Comparison of ENCODE assay signal across 26 cellular contexts in genomic region chr1:45669379-45669778, GRCh38. TPM values are rescaled to one million over a fixed set of nuclear protein-coding genes. Genes with fewer than 3 reads are reported as not detected.
DNase-seq lines count a peak whose midpoint lies in the region; ATAC-seq and TF ChIP-seq lines count a peak whose summit lies in the region.
"Had no signal": no experiment of that assay in that cellular context is flagged by ENCODE, and none has a peak within 500 bp of the region (broad histone marks: within the 10 kb centered on the region; RNA-seq: fewer than 3 reads in every experiment).

No MANE protein-coding gene starts in this region.

- H3K27me3 Mint-ChIP-seq in activated naive CD8-positive, alpha-beta T cell treated with anti-CD3 and anti-CD28 coated beads for 36 hours, result no peaks in the 10 kb centered on the region
- H3K27me3 Mint-ChIP-seq: activated B cell treated with CpG ODN at 0.5 μM for 24 hours, brain had no signal

- H3K36me3 ChIP-seq in fibroblast of lung (ENCODE audit: control insufficient read depth, insufficient read depth, low read length), result peaks cover under 1% of the 10 kb centered on the region
- H3K36me3 ChIP-seq in gastrocnemius medialis, result no peaks in the 10 kb centered on the region
- H3K36me3 ChIP-seq: left ventricle myocardium inferior had no signal

- H3K9ac ChIP-seq in fibroblast of lung (ENCODE audit: insufficient read depth, low read length), result no peak overlapping the region
- H3K9ac ChIP-seq: parathyroid adenoma had no signal

- ATAC-seq in gastrocnemius medialis (no peak), HG03025 (IDR thresholded peaks at IDR 0.05; ENCODE audit: low FRiP score, unreplicated experiment) (no peak), HG03280 (IDR thresholded peaks at IDR 0.05; ENCODE audit: unreplicated experiment) (no peak)
- ATAC-seq: natural killer cell, sciatic nerve had no signal

- no peaks in the 10 kb centered on the region for H4K20me1 ChIP-seq in fibroblast of lung (ENCODE audit: control insufficient read depth, extremely low read depth, insufficient read depth, low read length)

- DNase-seq in AG20443 (ENCODE audit: low spot score) (peak; percentile 44), M059J (ENCODE audit: low read depth) (peak; percentile 12), fibroblast of lung (ENCODE audit: low read depth in 2 of 2) (peak in 1 of 2 donors; percentile 28), gastrocnemius medialis (no peak), anterior cingulate cortex (lab: John Stamatoyannopoulos, UW) (no peak)
- DNase-seq in activated naive CD8-positive, alpha-beta T cell treated with anti-CD3 and anti-CD28 coated beads for 36 hours, result no peak
- DNase-seq: activated B cell treated with CpG ODN at 0.5 μM for 24 hours; activated CD4-positive, alpha-beta T cell treated with anti-CD3 and anti-CD28 coated beads, Interleukin-2, amount 50 U/mL, for 48 hours; activated effector memory CD4-positive, alpha-beta T cell treated with Interleukin-2 at 50 U/mL for 16 hours; AML-193; Caco-2; DND-41; immature natural killer cell; KBM-7; left ventricle myocardium inferior; midbrain; natural killer cell; NCI-H1694 treated with DMSO at 0.1 percent for 48 hours; NCI-H2227 treated with DMSO at 0.1 percent for 48 hours; NCI-H774; T-helper 9 cell had no signal

- H3K4me3 ChIP-seq in fibroblast of lung (replicated peaks in 1 of 4; ENCODE audit: control extremely low read depth in 1 of 4, insufficient read depth in 1 of 4, low read depth in 3 of 4, low read length in 4 of 4) (no peak overlapping the region), gastrocnemius medialis (no peak overlapping the region)
- H3K4me3 ChIP-seq: left ventricle myocardium inferior had no signal

- peaks cover 40% of the 10 kb centered on the region for H3K4me1 Mint-ChIP-seq in activated naive CD8-positive, alpha-beta T cell treated with anti-CD3 and anti-CD28 coated beads for 36 hours

- H3K4me1 ChIP-seq in fibroblast of lung (ENCODE audit: control insufficient read depth, extremely low read depth, insufficient read depth, low read length), result peaks cover 12% of the 10 kb centered on the region
- H3K4me1 ChIP-seq in gastrocnemius medialis, result peaks cover 76 to 83% of the 10 kb centered on the region in 2 donors

- H2AFZ ChIP-seq in fibroblast of lung (ENCODE audit: low read length), result no peak overlapping the region
- H2AFZ ChIP-seq: parathyroid adenoma had no signal

- H3K9me3 ChIP-seq in fibroblast of lung (ENCODE audit: control insufficient read depth, insufficient read depth, low read depth, low read length) (no peaks in the 10 kb centered on the region), gastrocnemius medialis (no peaks in the 10 kb centered on the region)
- H3K9me3 ChIP-seq: Caco-2, left ventricle myocardium inferior had no signal

- H3K27ac ChIP-seq in fibroblast of lung (ENCODE audit: insufficient read depth, low read length), result peak overlapping the region; percentile 22
- H3K27ac ChIP-seq in gastrocnemius medialis, result peak overlapping the region; percentile 52 to 75 (median 69)
- H3K27ac ChIP-seq: left ventricle myocardium inferior, parathyroid adenoma had no signal

- no peak for TF ChIP-seq CTCF in fibroblast of lung (conservative IDR thresholded peaks at IDR 0.05 in 1 of 2, IDR thresholded peaks at IDR 0.05 in 1 of 2; ENCODE audit: low read depth in 1 of 2, low read length in 2 of 2)
- no peak for TF ChIP-seq CTCF in gastrocnemius medialis (IDR thresholded peaks at IDR 0.05 in 4 of 5, conservative IDR thresholded peaks at IDR 0.05 in 1 of 5)

- no peak for TF ChIP-seq POLR2A in gastrocnemius medialis (IDR thresholded peaks at IDR 0.05)

- peaks cover 90% of the 10 kb centered on the region for H3K79me2 ChIP-seq in fibroblast of lung (ENCODE audit: control insufficient read depth, insufficient read depth, low read length)

- intact Hi-C loops in gastrocnemius medialis (cut with DNase I; ENCODE audit: low total_unique reads), result no loop called here

- H3K27me3 ChIP-seq in fibroblast of lung (ENCODE audit: control insufficient read depth, insufficient read depth, low read length) (no peaks in the 10 kb centered on the region), gastrocnemius medialis (no peaks in the 10 kb centered on the region)

- no peak overlapping the region for H3K4me3 Mint-ChIP-seq in activated naive CD8-positive, alpha-beta T cell treated with anti-CD3 and anti-CD28 coated beads for 36 hours
- H3K4me3 Mint-ChIP-seq: activated B cell treated with CpG ODN at 0.5 μM for 24 hours, brain, immature natural killer cell, natural killer cell had no signal

- H3K9me3 Mint-ChIP-seq in activated naive CD8-positive, alpha-beta T cell treated with anti-CD3 and anti-CD28 coated beads for 36 hours, result no peaks in the 10 kb centered on the region
- H3K9me3 Mint-ChIP-seq: activated B cell treated with CpG ODN at 0.5 μM for 24 hours, brain, immature natural killer cell, natural killer cell had no signal

- no peak overlapping the region for H3K27ac Mint-ChIP-seq in activated naive CD8-positive, alpha-beta T cell treated with anti-CD3 and anti-CD28 coated beads for 36 hours
- H3K27ac Mint-ChIP-seq: activated B cell treated with CpG ODN at 0.5 μM for 24 hours had no signal

- H3K4me2 ChIP-seq in fibroblast of lung (ENCODE audit: extremely low read depth, insufficient read depth, low read length), result no peak overlapping the region

- in situ Hi-C loops in gastrocnemius medialis (cut with MboI; ENCODE audit: low sequenced_read_pairs in 4 of 4), result loop anchor here in 1 of 4 donors (10.0 kb wide), 1 partner anchor 185 kb away; no protein-coding TSS in a partner anchor

- H3K36me3 Mint-ChIP-seq in activated naive CD8-positive, alpha-beta T cell treated with anti-CD3 and anti-CD28 coated beads for 36 hours, result peaks cover 25% of the 10 kb centered on the region
- H3K36me3 Mint-ChIP-seq: immature natural killer cell, natural killer cell had no signal

RNA-seq across cellular contexts. Expression of gene GPBP1L1, which starts 17.0 kb away (rescaled TPM):
- total RNA-seq in M059J (2014; rRNA removed; shearing (Covaris generic)), result 140 and 145 TPM in 2 replicates
- total RNA-seq in fibroblast of lung (77.8 and 104 TPM in 2 replicates), gastrocnemius medialis (10 to 100 TPM; 58.5 to 99.5 (median 81.8) TPM)
- 61.7 and 77.2 TPM in 2 replicates for polyA plus RNA-seq in fibroblast of lung
- 30.5 and 38.6 TPM in 2 replicates for polyA plus RNA-seq in fibroblast of lung (2012)
- 27.3 and 43.5 TPM in 2 replicates for polyA minus RNA-seq in fibroblast of lung (ENCODE audit: low replicate concordance)
- 10 to 100 TPM; 82.4 to 90.5 TPM for total RNA-seq in activated naive CD8-positive, alpha-beta T cell treated with anti-CD3 and anti-CD28 coated beads for 36 hours

RNA-seq across cellular contexts. Expression of gene TMEM69, which starts 18.6 kb away (rescaled TPM):
- total RNA-seq in M059J (2014; rRNA removed; shearing (Covaris generic)), result 35.8 and 37.6 TPM in 2 replicates
- 9.5 and 10.2 TPM in 2 replicates for total RNA-seq in fibroblast of lung
- polyA plus RNA-seq in fibroblast of lung, result 42.6 and 54.3 TPM in 2 replicates
- 19.0 and 24.2 TPM in 2 replicates for polyA plus RNA-seq in fibroblast of lung (2012)
- 9.7 and 23.9 TPM in 2 replicates for polyA minus RNA-seq in fibroblast of lung (ENCODE audit: low replicate concordance)
- total RNA-seq in gastrocnemius medialis, result 10 to 100 TPM; 19.5 to 32.0 (median 22.0) TPM
- total RNA-seq in activated naive CD8-positive, alpha-beta T cell treated with anti-CD3 and anti-CD28 coated beads for 36 hours, result 10 to 100 TPM; 43.0 to 45.2 TPM

RNA-seq across cellular contexts. Expression of gene CCDC17, which starts 45.5 kb away (rescaled TPM):
- total RNA-seq in M059J (2014; rRNA removed; shearing (Covaris generic)), result 0.10 TPM in 2 replicates
- total RNA-seq in fibroblast of lung (0.51 and 0.99 TPM in 2 replicates), gastrocnemius medialis (1 to 10 TPM in 2 of 4 donors, under 1 TPM in 2; 0.12 to 6.9 (median 0.60) TPM)
- 0.05 and 0.09 TPM in 2 replicates for polyA plus RNA-seq in fibroblast of lung
- 0.08 and 0.14 TPM in 2 replicates for polyA plus RNA-seq in fibroblast of lung (2012)
- 0.71 TPM in 1 of 2 replicates, not detected in the other for polyA minus RNA-seq in fibroblast of lung (ENCODE audit: low replicate concordance)
- total RNA-seq in activated naive CD8-positive, alpha-beta T cell treated with anti-CD3 and anti-CD28 coated beads for 36 hours, result 1 to 10 TPM; 1.1 to 1.2 TPM

Comparison
In these comparisons a context has a peak if more than half of its experiments do, and no peak if none do; other contexts are left out.
1. DNase-seq: peak in AG20443 (single experiment) and M059J (single experiment); none in gastrocnemius medialis (0 of 2), activated naive CD8-positive, alpha-beta T cell treated with anti-CD3 and anti-CD28 coated beads for 36 hours (single experiment) and anterior cingulate cortex (0 of 58).